In the genomic region with DNA sequence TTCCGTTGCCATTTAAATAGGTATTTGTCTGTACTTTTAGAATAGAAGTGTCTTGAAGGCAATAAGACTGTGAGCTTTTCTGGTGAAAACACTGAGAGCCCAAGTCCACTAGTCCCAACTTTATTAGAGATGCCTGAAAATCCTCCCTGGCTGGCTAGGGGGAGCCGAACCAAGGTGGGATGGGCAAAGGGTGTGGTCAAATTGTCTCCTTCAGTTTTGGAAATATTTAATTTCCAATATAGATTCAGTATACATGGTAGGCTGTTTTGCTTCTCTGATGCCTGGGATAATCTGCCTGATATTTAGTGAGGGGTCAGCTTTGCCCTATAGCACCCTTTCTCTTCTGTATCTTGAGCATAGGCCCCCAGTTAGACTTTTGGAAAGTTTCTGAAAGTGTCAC, we compare ENCODE assay signal across 19 cellular contexts. TPM values are rescaled to one million over a fixed set of nuclear protein-coding genes. Genes with fewer than 3 reads are reported as not detected.
A peak's percentile ranks its signal among the peaks of the same experiment; 100 is the strongest.
DNase-seq lines count a peak whose midpoint lies in the region; ATAC-seq, FAIRE-seq and TF ChIP-seq lines count a peak whose summit lies in the region.
"Had no signal": no experiment of that assay in that cellular context is flagged by ENCODE, and none has a peak within 500 bp of the region (broad histone marks: within the 10 kb centered on the region; RNA-seq: fewer than 3 reads in every experiment).

No MANE protein-coding gene starts in this region.

- intact Hi-C loops in PC-9 (cut with micrococcal nuclease; ENCODE audit: unreplicated experiment): loop anchor here (10.0 kb wide), 2 partner anchors 98 to 388 kb away; no protein-coding TSS in a partner anchor

- H3K27ac ChIP-seq in GM23338 (ENCODE audit: low read depth): peak overlapping the region; percentile 98; the same call in 1 of the 2 replicates
- no peak overlapping the region for H3K27ac ChIP-seq in PC-9
- no peak overlapping the region for H3K27ac ChIP-seq in osteoblast (ENCODE audit: low read depth, low read length)
- no peak overlapping the region for H3K27ac ChIP-seq in small intestine (ENCODE audit: low read depth in 1 of 2, low read length in 1 of 2)
- H3K27ac ChIP-seq: colonic mucosa had no signal

- H3K4me3 Mint-ChIP-seq in GM23338: peak overlapping the region; percentile 97
- H3K4me3 Mint-ChIP-seq: activated CD8-positive, alpha-beta memory T cell treated with anti-CD3 and anti-CD28 coated beads, Interleukin-2, amount 10 ng/mL, durations not matched to agents 7 days and 5 days; IgD-negative memory B cell; memory B cell; T-helper 1 cell treated with Interleukin-12 subunit alpha and Interleukin-12 subunit beta and Interleukin-4 antibody, amounts not matched to agents 30 μg/mL and 1 μg/mL, for 36 hours had no signal

- no peaks in the 10 kb centered on the region for H3K9me2 ChIP-seq in GM23338 (ENCODE audit: insufficient read depth)
- no peaks in the 10 kb centered on the region for H3K9me2 ChIP-seq in PC-9 (ENCODE audit: insufficient read depth)

- no peaks in the 10 kb centered on the region; the same call in 2 of the 3 replicates for H3K9me3 Mint-ChIP-seq in GM23338
- H3K9me3 Mint-ChIP-seq: IgD-negative memory B cell; memory B cell; T-helper 1 cell treated with Interleukin-12 subunit alpha and Interleukin-12 subunit beta and Interleukin-4 antibody, amounts not matched to agents 30 μg/mL and 1 μg/mL, for 36 hours had no signal

- H3K79me2 ChIP-seq in GM23338 (replicated peaks; ENCODE audit: insufficient read depth) (peaks cover 63% of the 10 kb centered on the region), PC-9 (ENCODE audit: low read depth) (peaks cover 82% of the 10 kb centered on the region), osteoblast (ENCODE audit: insufficient read depth, low read length) (peaks cover 76% of the 10 kb centered on the region)

- TF ChIP-seq CTCF in GM23338 (conservative IDR thresholded peaks at IDR 0.05; ENCODE audit: low read depth in 2 of 2): peak; percentile 46 to 53
- TF ChIP-seq CTCF in PC-9 (conservative IDR thresholded peaks at IDR 0.05): no peak
- peak; percentile 26 for TF ChIP-seq CTCF in epithelial cell of proximal tubule (conservative IDR thresholded peaks at IDR 0.05; ENCODE audit: low read depth, low read length)
- TF ChIP-seq CTCF in osteoblast (IDR thresholded peaks at IDR 0.05; ENCODE audit: extremely low read depth, low read depth, low read length): peak; percentile 11

- H3K27ac Mint-ChIP-seq in GM23338: peak overlapping the region; percentile 96
- H3K27ac Mint-ChIP-seq: activated CD8-positive, alpha-beta memory T cell treated with anti-CD3 and anti-CD28 coated beads, Interleukin-2, amount 10 ng/mL, durations not matched to agents 7 days and 5 days; IgD-negative memory B cell; memory B cell; T-helper 1 cell treated with Interleukin-12 subunit alpha and Interleukin-12 subunit beta and Interleukin-4 antibody, amounts not matched to agents 30 μg/mL and 1 μg/mL, for 36 hours had no signal

- POLR2A ChIA-PET in PC-9 (lab: Charles Lee; ENCODE audit: unreplicated experiment): interaction anchor here (0.6 kb wide), 2 partner anchors 143 to 703 kb away, joined by 3 to 18 read pairs; no protein-coding TSS in a partner anchor

- BruUV-seq in PC-9 (replicated peaks; lab: Mats Ljungman, UMichigan): no TSS peak

- H3K27me3 ChIP-seq in GM23338 (ENCODE audit: insufficient read depth) (no peaks in the 10 kb centered on the region), PC-9 (ENCODE audit: insufficient read depth, low read depth) (no peaks in the 10 kb centered on the region), osteoblast (ENCODE audit: insufficient read depth, low read length) (no peaks in the 10 kb centered on the region), small intestine (ENCODE audit: control insufficient read depth in 2 of 2, insufficient read depth in 2 of 2, low read length in 2 of 2) (peaks cover 0 to 4% of the 10 kb centered on the region in 2 donors)
- H3K27me3 ChIP-seq: colonic mucosa had no signal

- FAIRE-seq in small intestine (lab: Jason Lieb, UNC): no peak
- FAIRE-seq: GM18507 had no signal

- H3K4me3 ChIP-seq in GM23338: peak overlapping the region; percentile 72
- H3K4me3 ChIP-seq in PC-9: no peak overlapping the region
- H3K4me3 ChIP-seq in epithelial cell of proximal tubule (ENCODE audit: low read depth, low read length): no peak overlapping the region
- H3K4me3 ChIP-seq in osteoblast (ENCODE audit: insufficient read depth, low read length): no peak overlapping the region
- H3K4me3 ChIP-seq in small intestine (ENCODE audit: low read depth in 1 of 2, low read length in 2 of 2): no peak overlapping the region
- H3K4me3 ChIP-seq: colonic mucosa had no signal

- no peak for DNase-seq in GM23338 (ENCODE audit: low spot score)
- DNase-seq in PC-9: no peak
- DNase-seq in epithelial cell of proximal tubule (ENCODE audit: low read depth): no peak
- DNase-seq in osteoblast (ENCODE audit: insufficient read length, low spot score, missing footprints): peak; percentile 66
- DNase-seq in SKM-1 (lab: John Stamatoyannopoulos, UW; ENCODE audit: unreplicated experiment): no peak
- DNase-seq in small intestine: no peak
- DNase-seq: activated CD4-positive, CD25-positive, alpha-beta regulatory T cell treated with anti-CD3 and anti-CD28 coated beads, Interleukin-2, amount 50 U/mL, for 72 hours; activated CD8-positive, alpha-beta memory T cell treated with anti-CD3 and anti-CD28 coated beads, Interleukin-2, amount 10 ng/mL, durations not matched to agents 7 days and 5 days; activated gamma-delta T cell treated with Interleukin-2 at 50 U/mL for 16 hours; colonic mucosa; islet precursor cell; NCI-H2107; NCI-H774 had no signal

- H3F3A ChIP-seq in GM23338 (replicated peaks; ENCODE audit: low read depth) (peaks cover 12% of the 10 kb centered on the region; the same call in 1 of the 2 replicates), PC-9 (ENCODE audit: insufficient read depth, low read depth) (peaks cover 22% of the 10 kb centered on the region; the same call in 1 of the 2 replicates)

- H3K9me3 ChIP-seq in PC-9 (ENCODE audit: insufficient read depth, low read depth): no peaks in the 10 kb centered on the region
- no peaks in the 10 kb centered on the region for H3K9me3 ChIP-seq in osteoblast (ENCODE audit: low read depth, low read length)
- H3K9me3 ChIP-seq in small intestine (ENCODE audit: control insufficient read depth, low read depth): no peaks in the 10 kb centered on the region
- H3K9me3 ChIP-seq: colonic mucosa had no signal

- CTCF ChIA-PET in PC-9 (lab: Charles Lee): interaction anchor here (0.5 to 0.7 kb wide), 2 partner anchors 69 to 361 kb away, joined by 3 to 5 read pairs; no protein-coding TSS in a partner anchor

- peaks cover 14% of the 10 kb centered on the region for H3K27me3 Mint-ChIP-seq in GM23338 (ENCODE audit: insufficient read depth, low read depth, poor library complexity)

- H2AFZ ChIP-seq in GM23338 (no peak overlapping the region), PC-9 (no peak overlapping the region), osteoblast (ENCODE audit: low read length) (no peak overlapping the region)

- peaks cover 7% of the 10 kb centered on the region; the same call in 1 of the 3 replicates for H3K36me3 Mint-ChIP-seq in GM23338 (ENCODE audit: low read depth)
- H3K36me3 Mint-ChIP-seq: activated CD8-positive, alpha-beta memory T cell treated with anti-CD3 and anti-CD28 coated beads, Interleukin-2, amount 10 ng/mL, durations not matched to agents 7 days and 5 days; IgD-negative memory B cell; memory B cell had no signal

- H3K4me1 Mint-ChIP-seq in GM23338: peaks cover 74% of the 10 kb centered on the region

- ATAC-seq in GM23338 (no peak), HG03280 (IDR thresholded peaks at IDR 0.05; ENCODE audit: unreplicated experiment) (no peak), GM19395 (IDR thresholded peaks at IDR 0.05; ENCODE audit: unreplicated experiment) (no peak)
- ATAC-seq: activated CD8-positive, alpha-beta memory T cell treated with anti-CD3 and anti-CD28 coated beads, Interleukin-2, amount 10 ng/mL, durations not matched to agents 7 days and 5 days had no signal

- WGBS in small intestine, 3 donors: 80 to 85% (median 82%) methylated on average over 2 of the region's 2 CpGs

- no peaks in the 10 kb centered on the region; the same call in 1 of the 2 replicates for H4K20me1 ChIP-seq in GM23338 (replicated peaks; ENCODE audit: insufficient read depth)
- H4K20me1 ChIP-seq in PC-9 (ENCODE audit: insufficient read depth): no peaks in the 10 kb centered on the region
- peaks cover 52% of the 10 kb centered on the region for H4K20me1 ChIP-seq in osteoblast (ENCODE audit: insufficient read depth, low read length)

- H3K4me2 ChIP-seq in GM23338 (peak overlapping the region; percentile 77), PC-9 (peak overlapping the region; percentile 90), osteoblast (ENCODE audit: insufficient read depth, low read length) (no peak overlapping the region)

- H3K36me3 ChIP-seq in GM23338 (ENCODE audit: insufficient read depth) (no peaks in the 10 kb centered on the region), PC-9 (ENCODE audit: low read depth) (0 out of 2 replicates have a peak, but pooled peaks cover 3% of the 10 kb centered on the region), osteoblast (ENCODE audit: insufficient read depth, low read length) (no peaks in the 10 kb centered on the region), small intestine (ENCODE audit: control insufficient read depth in 2 of 2, insufficient read depth in 2 of 2, low read length in 2 of 2) (no peaks in the 10 kb centered on the region)
- H3K36me3 ChIP-seq: colonic mucosa had no signal

- H3K4me1 ChIP-seq in GM23338 (ENCODE audit: insufficient read depth) (peaks cover 73% of the 10 kb centered on the region), PC-9 (replicated peaks; ENCODE audit: insufficient read depth) (peaks cover 39% of the 10 kb centered on the region), osteoblast (ENCODE audit: insufficient read depth, low read length) (peaks cover 21% of the 10 kb centered on the region), small intestine (ENCODE audit: control insufficient read depth in 2 of 2, insufficient read depth in 1 of 2, low read depth in 1 of 2, low read length in 1 of 2) (peaks cover 0 to 9% of the 10 kb centered on the region in 2 donors)
- H3K4me1 ChIP-seq: colonic mucosa had no signal

TF ChIP-seq in GM23338, 12 proteins besides CTCF, POLR2A, EP300 and RAD21 (continues in another document):
- TF ChIP-seq ZNF114 (CRISPR knock-in tag; IDR thresholded peaks at IDR 0.05): no peak

RNA-seq across cellular contexts. Expression of gene ROR1, which starts 3.5 kb away (rescaled TPM):
- 94.3 and 96.0 TPM in 2 replicates for total RNA-seq in GM23338 (2014; rRNA removed; shearing (Covaris generic))
- 53.8 and 59.7 TPM in 2 replicates for polyA plus RNA-seq in GM23338 (2016; fragmentation: Nextera tagmentation; extraction: Ambion mirVana)
- 16.0 and 19.0 TPM in 2 replicates for total RNA-seq in PC-9 (2021)
- 5.9 and 11.4 TPM in 2 replicates for total RNA-seq in epithelial cell of proximal tubule
- total RNA-seq in osteoblast: 46.9 and 52.5 TPM in 2 replicates
- 1 to 10 TPM in 1 of 3 donors, under 1 TPM in 1, not detected in 1; 0.22 to 3.6 TPM for polyA plus RNA-seq in small intestine
- total RNA-seq: activated CD8-positive, alpha-beta memory T cell treated with anti-CD3 and anti-CD28 coated beads, Interleukin-2, amount 10 ng/mL, durations not matched to agents 7 days and 5 days had no signal
